Comparison of ENCODE assay signal across 28 cellular contexts in the genomic region with DNA sequence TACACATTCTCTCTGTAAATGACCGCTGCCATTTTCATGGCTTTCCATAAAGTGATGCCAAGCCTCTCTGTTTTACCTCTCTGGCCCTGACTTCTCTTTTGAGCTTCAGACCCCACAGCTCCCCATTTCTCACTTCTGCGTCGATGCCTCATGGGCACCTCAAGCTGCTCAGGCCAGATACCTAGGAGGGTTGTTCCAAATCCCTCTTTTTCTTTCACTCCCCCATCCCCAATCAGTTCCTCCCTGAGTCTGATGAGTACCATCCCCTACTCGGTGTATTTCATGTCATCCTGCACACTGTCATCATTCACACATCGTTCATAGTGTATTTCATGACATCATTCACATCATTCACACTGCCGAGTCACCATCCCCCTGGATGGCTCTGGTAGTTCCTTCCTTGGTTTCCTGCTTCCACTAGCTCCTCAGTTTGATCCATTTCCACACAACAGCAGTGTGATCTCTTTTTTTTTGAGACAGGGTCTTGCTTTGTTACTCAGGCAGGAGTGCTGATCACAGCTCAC.
"Had no signal": no experiment of that assay in that cellular context is flagged by ENCODE, and none has a peak within 500 bp of the region (broad histone marks: within the 10 kb centered on the region; RNA-seq: fewer than 3 reads in every experiment).

No MANE protein-coding gene starts in this region.

- FAIRE-seq: colon, endothelial cell of umbilical vein, islet of Langerhans, urothelium cell line had no signal

- ATAC-seq: heart right ventricle; left cardiac atrium; left lung; naive thymus-derived CD4-positive, alpha-beta T cell; sciatic nerve; stimulated activated effector memory CD8-positive, alpha-beta T cell treated with anti-CD3 and anti-CD28 coated beads, Interleukin-12 subunit alpha, Interleukin-12 subunit beta, amount 100 ng/mL, for 72 hours; stimulated activated naive CD8-positive, alpha-beta T cell treated with anti-CD3 and anti-CD28 coated beads, Interleukin-15, Interleukin-2, amounts not matched to agents 100 U/mL and 50 U/mL, for 24 hours had no signal

- DNase-seq: dorsolateral prefrontal cortex; effector CD8-positive, alpha-beta T cell; esophagus squamous epithelium; foreskin melanocyte; glutamatergic neuron; heart right ventricle; hippocampal formation; left cardiac atrium; left lung; mesenchymal stem cell; midbrain; naive thymus-derived CD4-positive, alpha-beta T cell; occipital lobe; ovary; stimulated activated CD4-positive, alpha-beta T cell treated with anti-CD3 and anti-CD28 coated beads, Interleukin-2, amount 100 ng/mL, for 24 hours; stimulated activated CD4-positive, alpha-beta T cell treated with anti-CD3 and anti-CD28 coated beads, Interleukin-4, amount 100 ng/mL, for 24 hours; stimulated activated naive CD8-positive, alpha-beta T cell treated with anti-CD3 and anti-CD28 coated beads, Interleukin-15, Interleukin-2, amounts not matched to agents 100 U/mL and 50 U/mL, for 24 hours; substantia nigra; upper lobe of left lung had no signal

- H3K4me3 ChIP-seq: dorsolateral prefrontal cortex, esophagus squamous epithelium, heart right ventricle, left lung, ovary, smooth muscle cell, thoracic aorta, tibial nerve, upper lobe of left lung had no signal

- H3K27ac ChIP-seq: dorsolateral prefrontal cortex, esophagus squamous epithelium, heart right ventricle, left lung, ovary, thoracic aorta, tibial nerve, upper lobe of left lung had no signal

- H3K4me1 ChIP-seq: heart right ventricle, left lung, upper lobe of left lung had no signal

- H3K36me3 ChIP-seq: heart right ventricle, left lung, ovary, thoracic aorta, tibial nerve, upper lobe of left lung had no signal

- H3K27me3 ChIP-seq: esophagus squamous epithelium, heart right ventricle, left lung, ovary, tibial nerve, upper lobe of left lung had no signal

- H3K9me3 ChIP-seq: esophagus squamous epithelium, heart right ventricle, left lung, ovary, thoracic aorta, tibial nerve, upper lobe of left lung had no signal
